ENCODE assay signal across 23 cellular contexts in the genomic region with DNA sequence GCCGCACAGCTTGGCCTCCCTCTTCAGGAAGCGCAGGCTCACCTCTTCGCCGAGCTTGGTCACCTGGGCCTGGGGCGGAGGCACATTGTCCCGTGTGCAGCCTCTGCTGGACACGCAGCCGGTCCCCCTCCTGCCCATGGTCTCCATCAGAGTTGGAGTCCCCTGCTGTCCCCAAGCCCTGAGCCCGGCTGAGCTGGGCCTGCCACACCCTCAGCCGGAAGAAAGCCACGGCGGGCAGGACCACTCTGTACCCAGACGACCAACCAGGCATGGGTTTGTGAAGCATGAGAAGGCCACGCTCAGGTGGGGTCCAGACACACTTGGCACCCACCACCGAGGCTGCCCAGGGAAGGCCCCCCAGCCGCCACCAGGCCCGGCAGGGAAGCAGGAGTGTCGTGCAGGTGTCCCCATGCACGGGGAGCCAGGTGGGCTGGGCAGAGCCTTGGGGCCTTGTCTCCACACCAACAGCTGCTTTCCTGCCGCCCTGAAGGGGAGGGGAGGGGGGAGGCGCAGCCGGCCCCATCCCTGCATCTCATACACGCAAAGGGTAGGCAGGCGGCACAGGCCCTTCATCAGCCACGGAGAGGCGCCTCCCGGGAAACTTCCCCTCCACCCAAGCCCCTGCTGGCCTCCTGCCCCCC. TPM values are rescaled to one million over a fixed set of nuclear protein-coding genes. Genes with fewer than 3 reads are reported as not detected.
"Had no signal": no experiment of that assay in that cellular context is flagged by ENCODE, and none has a peak within 500 bp of the region (broad histone marks: within the 10 kb centered on the region; RNA-seq: fewer than 3 reads in every experiment).

No MANE protein-coding gene starts in this region.

- H3K27me3 ChIP-seq: cardiac muscle cell, esophagus squamous epithelium, suprapubic skin, transverse colon, vagina had no signal

- ATAC-seq: effector memory CD8-positive, alpha-beta T cell; left ventricle myocardium superior; stimulated activated naive CD8-positive, alpha-beta T cell treated with anti-CD3 and anti-CD28 coated beads, Interleukin-15, amount 100 ng/mL, for 72 hours had no signal

- H3K27me3 Mint-ChIP-seq: activated B cell treated with CpG ODN at 0.5 μM for 24 hours; activated CD4-positive, alpha-beta memory T cell treated with anti-CD3 and anti-CD28 coated beads for 36 hours; activated naive CD8-positive, alpha-beta T cell treated with anti-CD3 and anti-CD28 coated beads, Interleukin-2, amount 10 ng/mL, durations not matched to agents 7 days and 5 days; effector memory CD8-positive, alpha-beta T cell; stimulated activated naive CD8-positive, alpha-beta T cell treated with anti-CD3 and anti-CD28 coated beads, Interleukin-15, amount 100 ng/mL, for 72 hours had no signal

- H3K4me1 Mint-ChIP-seq: activated B cell treated with CpG ODN at 0.5 μM for 24 hours; activated naive CD8-positive, alpha-beta T cell treated with anti-CD3 and anti-CD28 coated beads, Interleukin-2, amount 10 ng/mL, durations not matched to agents 7 days and 5 days; immature natural killer cell; stimulated activated naive CD8-positive, alpha-beta T cell treated with anti-CD3 and anti-CD28 coated beads, Interleukin-15, amount 100 ng/mL, for 72 hours had no signal

- H3K9me3 Mint-ChIP-seq: activated B cell treated with CpG ODN at 0.5 μM for 24 hours; activated CD4-positive, alpha-beta memory T cell treated with anti-CD3 and anti-CD28 coated beads for 36 hours; activated naive CD8-positive, alpha-beta T cell treated with anti-CD3 and anti-CD28 coated beads, Interleukin-2, amount 10 ng/mL, durations not matched to agents 7 days and 5 days; activated T-helper 2 cell treated with anti-CD3 and anti-CD28 coated beads, Interferon-gamma antibody, Interleukin-2, Interleukin-4, amounts not matched to agents 10 μg/mL and 5 μg/mL and 100 μg/mL, durations not matched to agents 14 hours and 24 hours and 36 hours; effector memory CD8-positive, alpha-beta T cell; immature natural killer cell; stimulated activated naive CD8-positive, alpha-beta T cell treated with anti-CD3 and anti-CD28 coated beads, Interleukin-15, amount 100 ng/mL, for 72 hours had no signal

- H3K36me3 ChIP-seq: cardiac muscle cell, esophagus squamous epithelium, suprapubic skin, transverse colon, vagina had no signal

- DNase-seq: activated B cell treated with CpG ODN at 0.5 μM for 24 hours; activated CD4-positive, alpha-beta memory T cell treated with anti-CD3 and anti-CD28 coated beads for 36 hours; activated CD4-positive, alpha-beta T cell treated with anti-CD3 and anti-CD28 coated beads for 4 hours; activated naive CD4-positive, alpha-beta T cell treated with Interleukin-2 at 50 U/mL for 16 hours; activated naive CD8-positive, alpha-beta T cell treated with anti-CD3 and anti-CD28 coated beads, Interleukin-2, amount 10 ng/mL, durations not matched to agents 7 days and 5 days; activated T-cell treated with anti-CD3 and anti-CD28 coated beads for 4 hours; amygdala; effector memory CD8-positive, alpha-beta T cell; esophagus squamous epithelium; immature natural killer cell; left ventricle myocardium superior; stimulated activated CD4-positive, alpha-beta T cell treated with anti-CD3 and anti-CD28 coated beads, Interleukin-2, amount 100 ng/mL, for 24 hours; stimulated activated naive CD8-positive, alpha-beta T cell treated with anti-CD3 and anti-CD28 coated beads, Interleukin-15, amount 100 ng/mL, for 72 hours; transverse colon had no signal

- H3K4me3 Mint-ChIP-seq: activated B cell treated with CpG ODN at 0.5 μM for 24 hours; activated CD4-positive, alpha-beta memory T cell treated with anti-CD3 and anti-CD28 coated beads for 36 hours; activated naive CD8-positive, alpha-beta T cell treated with anti-CD3 and anti-CD28 coated beads, Interleukin-2, amount 10 ng/mL, durations not matched to agents 7 days and 5 days; effector memory CD8-positive, alpha-beta T cell; immature natural killer cell; stimulated activated naive CD8-positive, alpha-beta T cell treated with anti-CD3 and anti-CD28 coated beads, Interleukin-15, amount 100 ng/mL, for 72 hours had no signal

- H3K9me3 ChIP-seq: esophagus squamous epithelium, suprapubic skin, transverse colon, vagina had no signal

- H3K4me1 ChIP-seq: esophagus squamous epithelium, suprapubic skin, transverse colon, vagina had no signal

- H3K4me3 ChIP-seq: cardiac muscle cell, esophagus squamous epithelium, suprapubic skin, transverse colon, vagina had no signal

- H3K36me3 Mint-ChIP-seq: activated CD4-positive, alpha-beta memory T cell treated with anti-CD3 and anti-CD28 coated beads for 36 hours; activated naive CD8-positive, alpha-beta T cell treated with anti-CD3 and anti-CD28 coated beads, Interleukin-2, amount 10 ng/mL, durations not matched to agents 7 days and 5 days; immature natural killer cell had no signal

- H3K27ac ChIP-seq: cardiac muscle cell, esophagus squamous epithelium, suprapubic skin, transverse colon, vagina had no signal

- H3K27ac Mint-ChIP-seq: activated B cell treated with CpG ODN at 0.5 μM for 24 hours; activated CD4-positive, alpha-beta memory T cell treated with anti-CD3 and anti-CD28 coated beads for 36 hours; activated naive CD8-positive, alpha-beta T cell treated with anti-CD3 and anti-CD28 coated beads, Interleukin-2, amount 10 ng/mL, durations not matched to agents 7 days and 5 days; activated T-helper 2 cell treated with anti-CD3 and anti-CD28 coated beads, Interferon-gamma antibody, Interleukin-2, Interleukin-4, amounts not matched to agents 10 μg/mL and 5 μg/mL and 100 μg/mL, durations not matched to agents 14 hours and 24 hours and 36 hours; immature natural killer cell had no signal

RNA-seq across cellular contexts. Expression of a gene that starts 5.2 kb away (rescaled TPM):
- total RNA-seq: vagina had no signal
- polyA plus RNA-seq: immature natural killer cell had no signal

RNA-seq across cellular contexts. Expression of a gene that starts 8.3 kb away (rescaled TPM):
- total RNA-seq: activated CD4-positive, alpha-beta memory T cell treated with anti-CD3 and anti-CD28 coated beads for 36 hours; activated T-helper 2 cell treated with anti-CD3 and anti-CD28 coated beads, Interferon-gamma antibody, Interleukin-2, Interleukin-4, amounts not matched to agents 10 μg/mL and 5 μg/mL and 100 μg/mL, durations not matched to agents 14 hours and 24 hours and 36 hours; chondrocyte; dermis microvascular lymphatic vessel endothelial cell; esophagus squamous epithelium; posterior vena cava; skeletal muscle tissue; vagina had no signal
- polyA plus RNA-seq: cardiac muscle cell, immature natural killer cell, neural cell had no signal
